Comparison of ENCODE assay signal across 8 cellular contexts in the genomic region with DNA sequence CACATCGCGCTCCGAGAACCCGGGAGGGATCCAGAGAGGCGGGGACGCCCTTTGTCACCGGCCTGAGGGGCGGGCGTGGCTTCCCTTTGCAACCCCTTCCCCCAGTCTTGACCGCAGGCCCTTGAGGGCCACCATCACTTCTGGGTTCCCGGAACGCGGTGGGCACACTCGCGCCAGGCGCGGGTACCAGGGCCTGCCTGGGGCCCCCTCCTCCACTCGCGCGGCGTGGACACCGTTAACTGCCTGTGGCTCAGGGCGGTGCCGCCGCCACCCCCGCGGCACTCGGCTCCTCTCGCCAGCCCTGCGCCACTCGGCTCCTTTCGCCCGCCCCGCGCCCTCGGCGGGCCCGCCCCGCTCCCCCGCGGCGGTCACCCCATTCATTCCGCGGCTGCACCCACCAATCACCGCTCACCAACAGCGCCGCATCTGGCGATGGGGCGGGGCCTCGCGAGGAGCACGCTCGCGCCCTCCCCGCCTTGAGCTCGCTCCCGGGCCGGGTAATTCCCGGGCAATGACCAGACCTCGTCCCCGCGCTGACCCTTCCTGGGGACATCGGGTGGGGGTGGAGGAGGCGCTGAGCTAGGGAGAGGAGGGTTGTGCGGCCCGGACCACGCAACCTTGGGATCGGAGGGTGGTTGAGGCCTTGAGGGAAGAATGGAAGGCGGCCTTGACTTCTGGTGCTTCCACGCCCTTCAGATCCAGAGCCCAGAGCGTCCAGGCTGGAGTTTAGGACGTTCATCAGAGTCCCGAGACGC.
DNase-seq lines count a peak whose midpoint lies in the region; ATAC-seq and TF ChIP-seq lines count a peak whose summit lies in the region.

No MANE protein-coding gene starts in this region.

- H3K27me3 Mint-ChIP-seq in central memory CD8-positive, alpha-beta T cell: no peaks in the 10 kb centered on the region

- peak; percentile 96 for ATAC-seq in GM18909 (IDR thresholded peaks at IDR 0.05; ENCODE audit: poor library complexity, unreplicated experiment)
- peak; percentile 95 for ATAC-seq in HG03139 (IDR thresholded peaks at IDR 0.05; ENCODE audit: unreplicated experiment)
- ATAC-seq in central memory CD8-positive, alpha-beta T cell (replicated peaks; ENCODE audit: extremely low read depth, poor library complexity, severe bottlenecking): peak; percentile 75

- DNase-seq in AG09309 (ENCODE audit: low read depth) (peak; percentile 64), NCI-H226 (peak; percentile 94), islet precursor cell (peak; percentile 99)
- DNase-seq in activated CD4-positive, CD25-positive, alpha-beta regulatory T cell treated with anti-CD3 and anti-CD28 coated beads, Interleukin-2, amount 50 U/mL, for 16 hours (ENCODE audit: low read depth, low spot score): peak; percentile 78
- peak; percentile 78 to 86 for DNase-seq in central memory CD8-positive, alpha-beta T cell (ENCODE audit: low spot score in 2 of 2)
- peak; percentile 79 to 83 for DNase-seq in stimulated activated CD4-positive, alpha-beta T cell treated with anti-CD3 and anti-CD28 coated beads, Interleukin-12 subunit alpha, Interleukin-12 subunit beta, amount 100 ng/mL, for 24 hours (ENCODE audit: low read depth in 2 of 2)

- peak overlapping the region; percentile 97 for H3K27ac Mint-ChIP-seq in central memory CD8-positive, alpha-beta T cell (ENCODE audit: low read depth)

- no peaks in the 10 kb centered on the region for H3K9me3 Mint-ChIP-seq in central memory CD8-positive, alpha-beta T cell

- peak overlapping the region; percentile 88 for H3K4me3 Mint-ChIP-seq in central memory CD8-positive, alpha-beta T cell

- peak overlapping the region; percentile 70 for H3K4me3 ChIP-seq in AG09309 (ENCODE audit: control insufficient read depth, low read depth, low read length)

- peaks cover 19% of the 10 kb centered on the region for H3K36me3 Mint-ChIP-seq in central memory CD8-positive, alpha-beta T cell (ENCODE audit: insufficient read depth)

- no peak for TF ChIP-seq CTCF in AG09309 (IDR thresholded peaks at IDR 0.05; ENCODE audit: control insufficient read depth, insufficient read depth, low read depth, low read length, missing control alignments)

- H3K4me1 Mint-ChIP-seq in central memory CD8-positive, alpha-beta T cell: peaks cover 41% of the 10 kb centered on the region

Comparison
In these comparisons a context has a peak if more than half of its experiments do, and no peak if none do; other contexts are left out.
1. Peak in every context shown above with its lines: DNase-seq, ATAC-seq and H3K4me3 ChIP-seq.